Comparison of ENCODE assay signal across 18 cellular contexts in genomic region chr10:87603769-87604168, GRCh38.
"Had no signal": no experiment of that assay in that cellular context is flagged by ENCODE, and none has a peak within 500 bp of the region (broad histone marks: within the 10 kb centered on the region; RNA-seq: fewer than 3 reads in every experiment).

No MANE protein-coding gene starts in this region.

- H3K9me3 Mint-ChIP-seq: activated naive CD4-positive, alpha-beta T cell treated with anti-CD3 and anti-CD28 coated beads, Interleukin-2, amount 50 U/mL, for 72 hours; activated T-cell treated with anti-CD3 and anti-CD28 coated beads, Interleukin-2, amount 50 U/mL, for 72 hours; natural killer cell treated with Interleukin-12 subunit alpha and Interleukin-12 subunit beta and Interleukin-15 and Interleukin-18, amount 100 ng/mL, for 72 hours had no signal

- DNase-seq: activated CD4-positive, alpha-beta T cell treated with anti-CD3 and anti-CD28 coated beads for 4 hours; activated CD4-positive, alpha-beta T cell treated with anti-CD3 and anti-CD28 coated beads, Interleukin-2, amount 50 U/mL, for 4 hours; activated naive CD4-positive, alpha-beta T cell; activated T-cell treated with anti-CD3 and anti-CD28 coated beads for 4 hours; activated T-cell treated with anti-CD3 and anti-CD28 coated beads, Interleukin-2, amount 50 U/mL, for 72 hours; colonic mucosa; effector CD8-positive, alpha-beta T cell; foreskin melanocyte; left ventricle myocardium inferior; mucosa of descending colon; posterior cingulate gyrus; right cardiac atrium; stimulated activated CD4-positive, alpha-beta T cell treated with anti-CD3 and anti-CD28 coated beads, Interleukin-2, amount 100 ng/mL, for 48 hours; stimulated activated naive CD4-positive, alpha-beta T cell treated with Interleukin-2 at 50 U/mL for 16 hours had no signal

- H3K27ac Mint-ChIP-seq: activated naive CD4-positive, alpha-beta T cell treated with anti-CD3 and anti-CD28 coated beads, Interleukin-2, amount 50 U/mL, for 72 hours; activated T-cell treated with anti-CD3 and anti-CD28 coated beads, Interleukin-2, amount 50 U/mL, for 72 hours; natural killer cell treated with Interleukin-12 subunit alpha and Interleukin-12 subunit beta and Interleukin-15 and Interleukin-18, amount 100 ng/mL, for 72 hours had no signal

- H3K36me3 ChIP-seq: colonic mucosa, left ventricle myocardium inferior, tibial nerve had no signal

- H3K4me1 ChIP-seq: left ventricle myocardium inferior had no signal

- H3K27me3 ChIP-seq: colonic mucosa, tibial nerve had no signal

- H3K9me3 ChIP-seq: colonic mucosa, left ventricle myocardium inferior, mucosa of descending colon, tibial nerve had no signal

- H3K4me3 Mint-ChIP-seq: activated T-cell treated with anti-CD3 and anti-CD28 coated beads, Interleukin-2, amount 50 U/mL, for 72 hours; natural killer cell treated with Interleukin-12 subunit alpha and Interleukin-12 subunit beta and Interleukin-15 and Interleukin-18, amount 100 ng/mL, for 72 hours had no signal

- H3K27ac ChIP-seq: colonic mucosa, left ventricle myocardium inferior, tibial nerve had no signal

- H3K36me3 Mint-ChIP-seq: activated naive CD4-positive, alpha-beta T cell treated with anti-CD3 and anti-CD28 coated beads, Interleukin-2, amount 50 U/mL, for 72 hours; natural killer cell treated with Interleukin-12 subunit alpha and Interleukin-12 subunit beta and Interleukin-15 and Interleukin-18, amount 100 ng/mL, for 72 hours had no signal

- H3K4me3 ChIP-seq: colonic mucosa, left ventricle myocardium inferior, lung, mucosa of descending colon, tibial nerve had no signal
